ENCODE assay signal across 23 cellular contexts in the genomic region with DNA sequence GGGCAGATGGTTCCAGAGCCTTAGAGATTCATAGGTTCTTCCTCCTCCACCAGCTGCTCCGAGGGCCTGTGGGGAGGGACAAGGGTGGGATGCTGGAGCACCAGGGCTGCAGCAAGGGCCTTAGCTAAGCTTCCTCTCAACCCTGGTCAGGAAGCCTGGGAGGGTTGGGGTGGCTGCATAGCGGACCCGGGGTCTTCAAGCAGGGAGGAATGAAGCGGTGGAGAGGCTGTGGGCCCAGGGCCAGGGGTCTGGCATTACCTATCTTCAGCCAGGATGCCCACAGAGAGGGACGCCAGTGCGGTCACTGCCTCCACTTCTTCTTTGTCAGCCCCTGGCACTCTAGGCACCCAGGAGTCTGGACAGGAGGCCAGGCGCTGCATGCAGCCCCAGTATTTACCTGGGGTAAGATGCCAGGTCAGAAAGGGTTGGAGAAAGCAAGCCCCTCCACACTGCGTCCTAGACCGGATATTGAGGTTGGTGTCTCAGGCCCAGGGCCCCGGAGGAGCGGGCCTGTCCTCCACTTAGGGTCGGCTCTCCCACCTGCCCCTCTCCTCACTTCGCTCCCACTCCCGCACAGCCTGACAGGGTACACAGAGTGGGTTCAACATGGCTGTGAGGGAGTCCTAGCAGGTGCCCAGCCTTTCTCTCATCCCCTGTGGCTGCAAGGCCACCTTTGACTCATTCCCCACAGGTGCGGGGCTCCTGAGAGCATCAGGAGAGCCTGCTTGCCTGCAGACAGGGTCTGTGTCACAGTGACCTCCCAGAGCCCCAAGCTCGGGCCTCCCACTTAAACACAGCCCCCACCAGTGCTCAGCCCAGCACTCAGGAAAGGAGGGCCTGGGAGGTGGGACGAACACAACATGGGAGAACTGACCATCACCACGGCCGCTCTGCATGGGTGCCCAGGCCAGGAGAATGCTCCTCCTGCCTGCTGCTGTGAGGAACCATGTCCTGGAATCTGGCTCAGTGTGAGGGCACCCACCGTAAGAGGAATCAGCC. TPM values are rescaled to one million over a fixed set of nuclear protein-coding genes. Genes with fewer than 3 reads are reported as not detected.
DNase-seq lines count a peak whose midpoint lies in the region; ATAC-seq and TF ChIP-seq lines count a peak whose summit lies in the region.
"Had no signal": no experiment of that assay in that cellular context is flagged by ENCODE, and none has a peak within 500 bp of the region (broad histone marks: within the 10 kb centered on the region; RNA-seq: fewer than 3 reads in every experiment).

No MANE protein-coding gene starts in this region.

- no peak for DNase-seq in activated T-cell treated with anti-CD3 and anti-CD28 coated beads, Interleukin-2, amount 50 U/mL, for 24 hours
- no peak for DNase-seq in activated T-cell treated with anti-CD3 and anti-CD28 coated beads, Interleukin-2, amount 50 U/mL, for 4 hours
- DNase-seq in RWPE1 (ENCODE audit: low spot score) (no peak), posterior vena cava (ENCODE audit: low spot score) (peak; percentile 81), DMS114 treated with DMSO at 0.1 percent for 48 hours (lab: John Stamatoyannopoulos, UW; ENCODE audit: unreplicated experiment) (no peak), COLO668 (lab: John Stamatoyannopoulos, UW; ENCODE audit: unreplicated experiment) (no peak), Peyer's patch (no peak)
- DNase-seq in effector memory CD8-positive, alpha-beta T cell, result no peak
- DNase-seq: activated CD8-positive, alpha-beta memory T cell treated with anti-CD3 and anti-CD28 coated beads, Interleukin-2, amount 10 ng/mL, durations not matched to agents 7 days and 5 days; activated gamma-delta T cell; BE2C; Calu3; colonic mucosa; HCEC 1CT; head of caudate nucleus; NCI-H1105; NCI-H2081 treated with DMSO at 0.1 percent for 48 hours; NCI-H446 treated with DMSO at 0.1 percent for 48 hours; T1000; testis had no signal

- H3K27me3 Mint-ChIP-seq in activated T-cell treated with anti-CD3 and anti-CD28 coated beads, Interleukin-2, amount 50 U/mL, for 24 hours, result no peaks in the 10 kb centered on the region
- no peaks in the 10 kb centered on the region for H3K27me3 Mint-ChIP-seq in activated T-cell treated with anti-CD3 and anti-CD28 coated beads, Interleukin-2, amount 50 U/mL, for 4 hours (ENCODE audit: low read depth)
- H3K27me3 Mint-ChIP-seq in effector memory CD8-positive, alpha-beta T cell, result no peaks in the 10 kb centered on the region
- H3K27me3 Mint-ChIP-seq: activated CD8-positive, alpha-beta memory T cell treated with anti-CD3 and anti-CD28 coated beads, Interleukin-2, amount 10 ng/mL, durations not matched to agents 7 days and 5 days had no signal

- H3K4me1 Mint-ChIP-seq in activated T-cell treated with anti-CD3 and anti-CD28 coated beads, Interleukin-2, amount 50 U/mL, for 24 hours (ENCODE audit: low read depth), result peaks cover 42% of the 10 kb centered on the region
- H3K4me1 Mint-ChIP-seq in activated T-cell treated with anti-CD3 and anti-CD28 coated beads, Interleukin-2, amount 50 U/mL, for 4 hours (ENCODE audit: low read depth), result peaks cover 23% of the 10 kb centered on the region
- H3K4me1 Mint-ChIP-seq in effector memory CD8-positive, alpha-beta T cell (ENCODE audit: low read depth in 2 of 2), result peaks cover 5 to 14% of the 10 kb centered on the region in 2 donors

- CTCF ChIA-PET in RWPE1 (lab: Yijun Ruan, JAX), result interaction anchor here (0.7 to 1.5 kb wide), 4 partner anchors 11 to 54 kb away, joined by 3 to 4 read pairs (median 4); no protein-coding TSS in a partner anchor

- H3K27ac ChIP-seq in RWPE1 (peak overlapping the region; percentile 90), Peyer's patch (no peak overlapping the region)
- H3K27ac ChIP-seq: A549, colonic mucosa, testis had no signal

- H3K4me1 ChIP-seq in Peyer's patch, result no peaks in the 10 kb centered on the region
- H3K4me1 ChIP-seq: colonic mucosa had no signal

- TF ChIP-seq POLR2A in Peyer's patch (IDR thresholded peaks at IDR 0.05), result no peak

- H3K27me3 ChIP-seq in Peyer's patch, result no peaks in the 10 kb centered on the region
- H3K27me3 ChIP-seq: BE2C, colonic mucosa, testis had no signal

- ATAC-seq in activated T-cell treated with anti-CD3 and anti-CD28 coated beads, Interleukin-2, amount 50 U/mL, for 4 hours, result no peak
- ATAC-seq in effector memory CD8-positive, alpha-beta T cell (replicated peaks), result no peak
- ATAC-seq: A549; activated CD8-positive, alpha-beta memory T cell treated with anti-CD3 and anti-CD28 coated beads, Interleukin-2, amount 10 ng/mL, durations not matched to agents 7 days and 5 days; left lobe of liver; SK-N-SH treated with all-trans-retinoic acid at 6 μM for 48 hours had no signal

- H3K36me3 Mint-ChIP-seq in activated T-cell treated with anti-CD3 and anti-CD28 coated beads, Interleukin-2, amount 50 U/mL, for 24 hours (ENCODE audit: low read depth), result peaks cover 79% of the 10 kb centered on the region
- peaks cover 37% of the 10 kb centered on the region for H3K36me3 Mint-ChIP-seq in activated T-cell treated with anti-CD3 and anti-CD28 coated beads, Interleukin-2, amount 50 U/mL, for 4 hours (ENCODE audit: insufficient read depth)
- peaks cover 30% of the 10 kb centered on the region for H3K36me3 Mint-ChIP-seq in effector memory CD8-positive, alpha-beta T cell (ENCODE audit: insufficient read depth)

- H3K27ac Mint-ChIP-seq in activated T-cell treated with anti-CD3 and anti-CD28 coated beads, Interleukin-2, amount 50 U/mL, for 24 hours, result peak overlapping the region; percentile 94
- H3K27ac Mint-ChIP-seq in effector memory CD8-positive, alpha-beta T cell, result peak overlapping the region; percentile 44 to 63

- intact Hi-C loops in posterior vena cava (cut with DNase I), result loop anchor here in 1 of 2 donors (10.0 kb wide), 1 partner anchor 51 kb away; no protein-coding TSS in a partner anchor

- no peaks in the 10 kb centered on the region for H3K9me3 Mint-ChIP-seq in activated T-cell treated with anti-CD3 and anti-CD28 coated beads, Interleukin-2, amount 50 U/mL, for 24 hours
- no peaks in the 10 kb centered on the region for H3K9me3 Mint-ChIP-seq in activated T-cell treated with anti-CD3 and anti-CD28 coated beads, Interleukin-2, amount 50 U/mL, for 4 hours
- no peaks in the 10 kb centered on the region for H3K9me3 Mint-ChIP-seq in effector memory CD8-positive, alpha-beta T cell

- H3K36me3 ChIP-seq in Peyer's patch, result peaks cover 0 to 77% (median 0%) of the 10 kb centered on the region in 3 donors

- H3K9me3 ChIP-seq in Peyer's patch, result no peaks in the 10 kb centered on the region
- H3K9me3 ChIP-seq: A549, BE2C, colonic mucosa, testis had no signal

- TF ChIP-seq CTCF in RWPE1 (conservative IDR thresholded peaks at IDR 0.05; ENCODE audit: low read depth) (no peak), Peyer's patch (IDR thresholded peaks at IDR 0.05) (no peak)

- H3K4me3 ChIP-seq in Peyer's patch, result no peak overlapping the region
- H3K4me3 ChIP-seq: A549, colonic mucosa, testis had no signal

- POLR2A ChIA-PET in RWPE1 (lab: Yijun Ruan, JAX; ENCODE audit: low non-redundant PET), result interaction anchor here (0.6 kb wide), 1 partner anchor 9 kb away, joined by 4 read pairs; no protein-coding TSS in a partner anchor

- no peak overlapping the region for H3K4me3 Mint-ChIP-seq in activated T-cell treated with anti-CD3 and anti-CD28 coated beads, Interleukin-2, amount 50 U/mL, for 24 hours
- H3K4me3 Mint-ChIP-seq in activated T-cell treated with anti-CD3 and anti-CD28 coated beads, Interleukin-2, amount 50 U/mL, for 4 hours, result no peak overlapping the region
- no peak overlapping the region for H3K4me3 Mint-ChIP-seq in effector memory CD8-positive, alpha-beta T cell
- H3K4me3 Mint-ChIP-seq: activated CD8-positive, alpha-beta memory T cell treated with anti-CD3 and anti-CD28 coated beads, Interleukin-2, amount 10 ng/mL, durations not matched to agents 7 days and 5 days had no signal

RNA-seq across cellular contexts. Expression of a gene that starts 11.1 kb away (rescaled TPM):
- 1 to 10 TPM; 4.0 to 5.2 (median 5.0) TPM for total RNA-seq in activated T-cell treated with anti-CD3 and anti-CD28 coated beads, Interleukin-2, amount 50 U/mL, for 4 hours
- total RNA-seq in posterior vena cava (10 to 100 TPM; 28.5 to 33.8 TPM), Peyer's patch (10 to 100 TPM; 14.9 to 21.5 (median 15.9) TPM)

RNA-seq across cellular contexts. Expression of a gene that starts 25.4 kb away (rescaled TPM):
- total RNA-seq in activated T-cell treated with anti-CD3 and anti-CD28 coated beads, Interleukin-2, amount 50 U/mL, for 4 hours, result 1 to 10 TPM in 1 of 3 donors, under 1 TPM in 2; 0.55 to 1.3 (median 0.66) TPM
- 10 to 100 TPM; 18.3 to 33.5 TPM for total RNA-seq in posterior vena cava
- total RNA-seq in Peyer's patch, result 10 to 100 TPM in 3 of 4 donors, 1 to 10 TPM in 1; 4.9 to 33.0 (median 16.9) TPM

RNA-seq across cellular contexts. Expression of a gene that starts 35.6 kb away (rescaled TPM):
- total RNA-seq in activated T-cell treated with anti-CD3 and anti-CD28 coated beads, Interleukin-2, amount 50 U/mL, for 4 hours, result 100 to 1,000 TPM; 168 to 199 (median 199) TPM
- total RNA-seq in posterior vena cava (100 to 1,000 TPM; 111 to 126 TPM), Peyer's patch (10 to 100 TPM in 3 of 4 donors, 1 to 10 TPM in 1; 9.8 to 80.9 (median 36.8) TPM)

RNA-seq across cellular contexts. Expression of a gene that starts 58.8 kb away (rescaled TPM):
- under 1 TPM in 1 of 3 donors, not detected in 2; 0.14 TPM for total RNA-seq in activated T-cell treated with anti-CD3 and anti-CD28 coated beads, Interleukin-2, amount 50 U/mL, for 4 hours
- total RNA-seq in posterior vena cava (1 to 10 TPM in 1 of 2 donors, under 1 TPM in 1; 0.38 to 1.7 TPM), Peyer's patch (not detected)
- total RNA-seq: activated CD8-positive, alpha-beta memory T cell treated with anti-CD3 and anti-CD28 coated beads, Interleukin-2, amount 10 ng/mL, durations not matched to agents 7 days and 5 days; Calu3; colonic mucosa; left lobe of liver had no signal
